ENCODE assay signal across 24 cellular contexts in the genomic region with DNA sequence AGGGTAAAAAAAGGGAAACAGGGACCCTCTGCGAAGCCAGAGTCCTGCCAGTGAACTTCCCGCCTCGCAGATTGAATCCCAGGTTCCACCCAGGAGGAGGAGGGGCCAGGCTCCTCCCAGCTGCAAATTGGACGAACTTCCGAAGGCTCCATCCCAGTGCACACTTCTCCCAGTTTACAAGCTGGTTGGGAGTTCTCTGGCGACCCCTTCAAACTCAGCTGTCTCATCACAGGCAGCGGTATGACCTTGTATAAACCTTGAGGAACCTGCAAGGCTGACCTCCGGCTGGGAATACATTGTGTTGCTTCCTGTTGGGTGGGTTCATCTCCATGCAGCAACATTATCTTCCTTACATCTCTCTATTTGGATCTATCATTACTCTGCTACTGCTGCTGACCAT.
"Had no signal": no experiment of that assay in that cellular context is flagged by ENCODE, and none has a peak within 500 bp of the region (broad histone marks: within the 10 kb centered on the region; RNA-seq: fewer than 3 reads in every experiment).

No MANE protein-coding gene starts in this region.

- H3K4me1 ChIP-seq: breast epithelium, esophagus muscularis mucosa, heart left ventricle, parathyroid adenoma, tibial nerve had no signal

- H3K36me3 ChIP-seq: breast epithelium, esophagus muscularis mucosa, heart left ventricle, tibial nerve had no signal

- H3K27ac Mint-ChIP-seq: activated CD4-positive, alpha-beta memory T cell treated with anti-CD3 and anti-CD28 coated beads, Interleukin-2, amount 10 ng/mL, durations not matched to agents 7 days and 5 days; activated CD4-positive, alpha-beta T cell treated with anti-CD3 and anti-CD28 coated beads, Interleukin-2, amount 10 ng/mL, durations not matched to agents 7 days and 5 days; activated naive CD4-positive, alpha-beta T cell treated with anti-CD3 and anti-CD28 coated beads, Interleukin-2, amount 50 U/mL, for 24 hours; activated naive CD8-positive, alpha-beta T cell treated with anti-CD3 and anti-CD28 coated beads, Interleukin-2, amount 50 U/mL, for 24 hours; activated T-helper 17 cell treated with anti-CD3 and anti-CD28 coated beads, Interleukin-2, amount 50 U/mL, for 72 hours; dendritic cell treated with granulocyte-macrophage colony-stimulating factor and Interleukin-4, amounts not matched to agents 40 ng/mL and 50 ng/mL, for 4 days; naive thymus-derived CD4-positive, alpha-beta T cell had no signal

- DNase-seq: activated CD4-positive, alpha-beta memory T cell treated with anti-CD3 and anti-CD28 coated beads, Interleukin-2, amount 10 ng/mL, durations not matched to agents 7 days and 5 days; activated CD4-positive, alpha-beta T cell treated with anti-CD3 and anti-CD28 coated beads for 1 hour; activated CD4-positive, alpha-beta T cell treated with anti-CD3 and anti-CD28 coated beads, Interleukin-2, amount 10 ng/mL, durations not matched to agents 7 days and 5 days; activated gamma-delta T cell treated with Interleukin-2 at 50 U/mL for 16 hours; activated naive CD8-positive, alpha-beta T cell treated with anti-CD3 and anti-CD28 coated beads, Interleukin-2, amount 50 U/mL, for 24 hours; activated T-cell treated with anti-CD3 and anti-CD28 coated beads, Interleukin-2, amount 50 U/mL, for 4 hours; foreskin keratinocyte; heart left ventricle; islet precursor cell; left ventricle myocardium superior; midbrain; naive thymus-derived CD4-positive, alpha-beta T cell; nucleus accumbens; right cardiac atrium; stimulated activated naive CD4-positive, alpha-beta T cell; T-helper 2 cell had no signal

- H3K4me3 Mint-ChIP-seq: activated CD4-positive, alpha-beta memory T cell treated with anti-CD3 and anti-CD28 coated beads, Interleukin-2, amount 10 ng/mL, durations not matched to agents 7 days and 5 days; activated CD4-positive, alpha-beta T cell treated with anti-CD3 and anti-CD28 coated beads, Interleukin-2, amount 10 ng/mL, durations not matched to agents 7 days and 5 days; activated naive CD4-positive, alpha-beta T cell treated with anti-CD3 and anti-CD28 coated beads, Interleukin-2, amount 50 U/mL, for 24 hours; activated naive CD8-positive, alpha-beta T cell treated with anti-CD3 and anti-CD28 coated beads, Interleukin-2, amount 50 U/mL, for 24 hours; activated T-cell treated with anti-CD3 and anti-CD28 coated beads, Interleukin-2, amount 50 U/mL, for 4 hours; activated T-helper 17 cell treated with anti-CD3 and anti-CD28 coated beads, Interleukin-2, amount 50 U/mL, for 72 hours; central memory CD8-positive, alpha-beta T cell; dendritic cell treated with granulocyte-macrophage colony-stimulating factor and Interleukin-4, amounts not matched to agents 40 ng/mL and 50 ng/mL, for 4 days; naive thymus-derived CD4-positive, alpha-beta T cell had no signal

- H3K9me3 Mint-ChIP-seq: activated naive CD8-positive, alpha-beta T cell treated with anti-CD3 and anti-CD28 coated beads, Interleukin-2, amount 50 U/mL, for 24 hours; activated T-cell treated with anti-CD3 and anti-CD28 coated beads, Interleukin-2, amount 50 U/mL, for 4 hours had no signal

- H3K27me3 ChIP-seq: breast epithelium, esophagus muscularis mucosa, foreskin keratinocyte, tibial nerve had no signal

- ATAC-seq: activated naive CD8-positive, alpha-beta T cell treated with anti-CD3 and anti-CD28 coated beads, Interleukin-2, amount 50 U/mL, for 24 hours; activated T-cell treated with anti-CD3 and anti-CD28 coated beads, Interleukin-2, amount 50 U/mL, for 4 hours; activated T-helper 17 cell treated with anti-CD3 and anti-CD28 coated beads, Interleukin-2, amount 50 U/mL, for 72 hours; foreskin keratinocyte; heart left ventricle; left ventricle myocardium superior; naive thymus-derived CD4-positive, alpha-beta T cell; right cardiac atrium had no signal

- H3K79me2 ChIP-seq: parathyroid adenoma had no signal

- H3K36me3 Mint-ChIP-seq: activated naive CD4-positive, alpha-beta T cell treated with anti-CD3 and anti-CD28 coated beads, Interleukin-2, amount 50 U/mL, for 24 hours; naive thymus-derived CD4-positive, alpha-beta T cell had no signal

- H3K4me3 ChIP-seq: breast epithelium, esophagus muscularis mucosa, heart left ventricle, tibial nerve had no signal

- H3K9ac ChIP-seq: parathyroid adenoma had no signal

- H3K27ac ChIP-seq: breast epithelium, esophagus muscularis mucosa, foreskin keratinocyte, heart left ventricle, parathyroid adenoma, tibial nerve had no signal

- H3K4me1 Mint-ChIP-seq: activated CD4-positive, alpha-beta memory T cell treated with anti-CD3 and anti-CD28 coated beads, Interleukin-2, amount 10 ng/mL, durations not matched to agents 7 days and 5 days; activated CD4-positive, alpha-beta T cell treated with anti-CD3 and anti-CD28 coated beads, Interleukin-2, amount 10 ng/mL, durations not matched to agents 7 days and 5 days; activated naive CD4-positive, alpha-beta T cell treated with anti-CD3 and anti-CD28 coated beads, Interleukin-2, amount 50 U/mL, for 24 hours; activated naive CD8-positive, alpha-beta T cell treated with anti-CD3 and anti-CD28 coated beads, Interleukin-2, amount 50 U/mL, for 24 hours; activated T-helper 17 cell treated with anti-CD3 and anti-CD28 coated beads, Interleukin-2, amount 50 U/mL, for 72 hours; central memory CD8-positive, alpha-beta T cell; naive thymus-derived CD4-positive, alpha-beta T cell had no signal

- H3K27me3 Mint-ChIP-seq: activated CD4-positive, alpha-beta memory T cell treated with anti-CD3 and anti-CD28 coated beads, Interleukin-2, amount 10 ng/mL, durations not matched to agents 7 days and 5 days; activated CD4-positive, alpha-beta T cell treated with anti-CD3 and anti-CD28 coated beads, Interleukin-2, amount 10 ng/mL, durations not matched to agents 7 days and 5 days; activated naive CD4-positive, alpha-beta T cell treated with anti-CD3 and anti-CD28 coated beads, Interleukin-2, amount 50 U/mL, for 24 hours; activated naive CD8-positive, alpha-beta T cell treated with anti-CD3 and anti-CD28 coated beads, Interleukin-2, amount 50 U/mL, for 24 hours; activated T-helper 17 cell treated with anti-CD3 and anti-CD28 coated beads, Interleukin-2, amount 50 U/mL, for 72 hours; central memory CD8-positive, alpha-beta T cell; dendritic cell treated with granulocyte-macrophage colony-stimulating factor and Interleukin-4, amounts not matched to agents 40 ng/mL and 50 ng/mL, for 4 days; naive thymus-derived CD4-positive, alpha-beta T cell had no signal
